ENCODE assay signal across 8 cellular contexts in the genomic region with DNA sequence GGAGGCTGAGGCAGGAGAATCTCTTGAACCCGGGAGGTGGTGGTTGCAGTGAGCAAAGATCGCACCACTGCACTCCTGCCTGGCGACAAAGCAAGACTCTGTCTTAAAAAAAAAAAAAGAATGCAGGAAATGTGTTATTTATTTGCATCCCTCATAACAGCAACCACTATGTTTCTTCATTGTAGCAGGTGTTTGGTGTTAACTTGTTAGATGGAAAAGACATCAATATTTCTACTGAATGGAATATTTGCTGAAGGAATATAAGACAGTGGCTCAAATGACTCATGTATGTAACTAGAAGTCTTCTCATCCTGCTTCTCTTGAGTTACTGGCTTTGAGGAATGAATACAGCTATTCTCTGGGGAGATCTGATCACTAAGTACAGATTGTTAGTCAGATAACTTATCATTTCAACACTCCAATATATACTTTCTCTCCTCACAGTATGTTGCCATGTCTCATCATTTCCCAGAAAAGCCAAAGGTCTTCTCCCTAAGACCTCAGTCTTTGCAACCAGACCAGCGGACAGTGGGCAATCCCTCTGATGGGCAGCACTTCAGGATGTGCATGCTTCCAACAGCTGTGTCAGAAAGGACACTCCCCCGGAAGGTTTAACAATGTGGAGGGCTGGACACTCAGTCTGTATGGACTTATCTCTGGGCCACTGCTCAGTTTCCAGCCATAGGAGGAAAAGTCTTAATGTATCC.
A peak's percentile ranks its signal among the peaks of the same experiment; 100 is the strongest.
DNase-seq lines count a peak whose midpoint lies in the region; ATAC-seq lines count a peak whose summit lies in the region.

No MANE protein-coding gene starts in this region.

- H3K27ac ChIP-seq in muscle layer of duodenum (ENCODE audit: low read length), result peak overlapping the region; percentile 80

- no peaks in the 10 kb centered on the region for H3K9me3 ChIP-seq in muscle layer of duodenum (ENCODE audit: control insufficient read depth in 1 of 2, low read length in 2 of 2)

- intact Hi-C loops in activated T-helper 1 cell treated with anti-CD3 and anti-CD28 coated beads, Interleukin-12 subunit alpha, Interleukin-12 subunit beta, Interleukin-2, Interleukin-4 antibody, amounts not matched to agents 30 ng/mL and 10 ng/mL and 1 ng/mL, durations not matched to agents 14 hours and 24 hours and 36 hours (cut with micrococcal nuclease), result loop anchor here (1.0 to 2.0 kb wide), 5 partner anchors 12 to 131 kb away; no protein-coding TSS in a partner anchor

- H3K4me1 Mint-ChIP-seq in activated T-helper 1 cell treated with anti-CD3 and anti-CD28 coated beads, Interleukin-12 subunit alpha, Interleukin-12 subunit beta, Interleukin-2, Interleukin-4 antibody, amounts not matched to agents 30 ng/mL and 10 ng/mL and 1 ng/mL, durations not matched to agents 14 hours and 24 hours and 36 hours (ENCODE audit: low read depth), result peaks cover 44% of the 10 kb centered on the region

- no peaks in the 10 kb centered on the region for H3K27me3 Mint-ChIP-seq in activated T-helper 1 cell treated with anti-CD3 and anti-CD28 coated beads, Interleukin-12 subunit alpha, Interleukin-12 subunit beta, Interleukin-2, Interleukin-4 antibody, amounts not matched to agents 30 ng/mL and 10 ng/mL and 1 ng/mL, durations not matched to agents 14 hours and 24 hours and 36 hours (ENCODE audit: insufficient read depth)

- H3K9me3 Mint-ChIP-seq in activated T-helper 1 cell treated with anti-CD3 and anti-CD28 coated beads, Interleukin-12 subunit alpha, Interleukin-12 subunit beta, Interleukin-2, Interleukin-4 antibody, amounts not matched to agents 30 ng/mL and 10 ng/mL and 1 ng/mL, durations not matched to agents 14 hours and 24 hours and 36 hours, result no peaks in the 10 kb centered on the region

- ATAC-seq in GM18873 (IDR thresholded peaks at IDR 0.05; ENCODE audit: low FRiP score, unreplicated experiment), result no peak
- ATAC-seq in GM21447 (IDR thresholded peaks at IDR 0.05; ENCODE audit: unreplicated experiment), result no peak

- H3K36me3 ChIP-seq in muscle layer of duodenum (ENCODE audit: control insufficient read depth in 1 of 2, insufficient read depth in 2 of 2, low read length in 2 of 2), result no peaks in the 10 kb centered on the region

- DNase-seq in ELR (ENCODE audit: low read depth), result peak; percentile 76
- DNase-seq in HT-29 (ENCODE audit: low spot score), result peak; percentile 72
- no peak for DNase-seq in activated T-helper 1 cell treated with anti-CD3 and anti-CD28 coated beads, Interleukin-12 subunit alpha, Interleukin-12 subunit beta, Interleukin-2, Interleukin-4 antibody, amounts not matched to agents 30 ng/mL and 10 ng/mL and 1 ng/mL, durations not matched to agents 14 hours and 24 hours and 36 hours (ENCODE audit: low spot score)
- no peak for DNase-seq in NCI-H82 (lab: John Stamatoyannopoulos, UW)
- no peak for DNase-seq in NCI-H1105 treated with DMSO at 0.1 percent for 48 hours (lab: John Stamatoyannopoulos, UW)

- peak overlapping the region in 1 of 2 donors; percentile 15 for H3K4me3 ChIP-seq in muscle layer of duodenum (ENCODE audit: low read depth in 1 of 2, low read length in 2 of 2)

- no peaks in the 10 kb centered on the region for H3K27me3 ChIP-seq in muscle layer of duodenum (ENCODE audit: low read depth, low read length)

- peaks cover 4 to 10% of the 10 kb centered on the region in 2 donors for H3K4me1 ChIP-seq in muscle layer of duodenum (ENCODE audit: control insufficient read depth in 1 of 2, insufficient read depth in 2 of 2, low read length in 2 of 2)

- H3K36me3 Mint-ChIP-seq in activated T-helper 1 cell treated with anti-CD3 and anti-CD28 coated beads, Interleukin-12 subunit alpha, Interleukin-12 subunit beta, Interleukin-2, Interleukin-4 antibody, amounts not matched to agents 30 ng/mL and 10 ng/mL and 1 ng/mL, durations not matched to agents 14 hours and 24 hours and 36 hours (ENCODE audit: low read depth), result no peaks in the 10 kb centered on the region

- peak overlapping the region; percentile 65 for H3K4me3 Mint-ChIP-seq in activated T-helper 1 cell treated with anti-CD3 and anti-CD28 coated beads, Interleukin-12 subunit alpha, Interleukin-12 subunit beta, Interleukin-2, Interleukin-4 antibody, amounts not matched to agents 30 ng/mL and 10 ng/mL and 1 ng/mL, durations not matched to agents 14 hours and 24 hours and 36 hours

- peak overlapping the region; percentile 90 for H3K27ac Mint-ChIP-seq in activated T-helper 1 cell treated with anti-CD3 and anti-CD28 coated beads, Interleukin-12 subunit alpha, Interleukin-12 subunit beta, Interleukin-2, Interleukin-4 antibody, amounts not matched to agents 30 ng/mL and 10 ng/mL and 1 ng/mL, durations not matched to agents 14 hours and 24 hours and 36 hours

Comparison
In these comparisons a context has a peak if more than half of its experiments do, and no peak if none do; other contexts are left out.
1. DNase-seq: peak in ELR (single experiment) and HT-29 (single experiment); none in activated T-helper 1 cell treated with anti-CD3 and anti-CD28 coated beads, Interleukin-12 subunit alpha, Interleukin-12 subunit beta, Interleukin-2, Interleukin-4 antibody, amounts not matched to agents 30 ng/mL and 10 ng/mL and 1 ng/mL, durations not matched to agents 14 hours and 24 hours and 36 hours (single experiment), NCI-H82 (single experiment) and NCI-H1105 treated with DMSO at 0.1 percent for 48 hours (single experiment).